In the genomic region with DNA sequence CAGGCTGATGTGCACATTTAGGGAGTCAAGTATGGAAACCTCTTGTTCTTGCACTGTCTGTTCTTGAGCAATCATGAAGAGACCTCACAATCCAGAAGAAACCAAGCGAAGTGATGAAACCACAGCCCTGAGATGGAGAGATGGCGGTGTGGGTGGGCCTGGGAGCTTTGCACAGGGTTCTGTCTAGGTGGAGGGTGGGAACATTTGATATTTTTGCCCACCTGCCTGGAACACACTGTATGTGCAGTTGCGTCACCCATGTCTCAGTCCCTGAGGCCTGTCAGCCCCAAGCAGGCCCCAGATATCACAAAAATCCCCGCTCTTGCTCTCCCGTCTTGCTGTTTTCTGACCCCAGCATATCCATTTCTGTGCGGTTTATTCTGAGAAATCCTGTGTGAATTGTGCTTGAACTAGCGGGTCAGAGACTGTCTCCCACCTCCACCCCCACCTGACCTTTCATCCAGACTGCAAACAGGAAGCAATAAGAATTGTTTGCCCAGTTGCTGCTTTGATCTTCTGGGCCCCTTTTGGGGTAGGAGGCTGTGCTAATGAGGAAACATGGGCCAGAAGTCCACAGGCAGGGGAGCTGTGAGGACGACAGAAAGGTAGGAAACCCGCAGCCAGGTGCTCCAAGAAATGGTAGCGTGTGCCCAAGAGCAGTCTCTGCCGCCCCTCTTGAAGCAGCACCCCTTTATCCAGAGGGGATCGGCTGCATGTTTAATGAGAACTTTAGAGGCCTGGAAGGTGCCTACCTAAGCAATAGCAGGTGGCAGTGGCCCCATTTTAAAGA, we compare ENCODE assay signal across 1 cellular context.
TF ChIP-seq lines count a peak whose summit lies in the region.

No MANE protein-coding gene starts in this region.

TF ChIP-seq in HepG2, 621 proteins besides CTCF, POLR2A, EP300 and RAD21 (continued from another document and continues in another):
- TF ChIP-seq TEAD2 (CRISPR knock-in tag; IDR thresholded peaks at IDR 0.05) = 0 out of 2 replicates have a peak, but pooled peaks have one; percentile 16
- TF ChIP-seq HOXA7 (CRISPR knock-in tag; IDR thresholded peaks at IDR 0.05) = no peak
- no peak for TF ChIP-seq RORA (CRISPR knock-in tag; IDR thresholded peaks at IDR 0.05)
- 0 out of 2 replicates have a peak, but pooled peaks have one; percentile 74 for TF ChIP-seq ZNF674 (CRISPR knock-in tag; IDR thresholded peaks at IDR 0.05; ENCODE audit: low read depth)
- TF ChIP-seq, protein P1, sequence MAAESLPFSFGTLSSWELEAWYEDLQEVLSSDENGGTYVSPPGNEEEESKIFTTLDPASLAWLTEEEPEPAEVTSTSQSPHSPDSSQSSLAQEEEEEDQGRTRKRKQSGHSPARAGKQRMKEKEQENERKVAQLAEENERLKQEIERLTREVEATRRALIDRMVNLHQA (CRISPR knock-in tag; IDR thresholded peaks at IDR 0.05) = peak; percentile 93; the same call in 1 of the 2 replicates
- TF ChIP-seq ZNF430 (CRISPR knock-in tag; IDR thresholded peaks at IDR 0.05) = peak; percentile 92
- peak; percentile 98 for TF ChIP-seq SALL2 (CRISPR knock-in tag; IDR thresholded peaks at IDR 0.05)
- TF ChIP-seq, protein P2, sequence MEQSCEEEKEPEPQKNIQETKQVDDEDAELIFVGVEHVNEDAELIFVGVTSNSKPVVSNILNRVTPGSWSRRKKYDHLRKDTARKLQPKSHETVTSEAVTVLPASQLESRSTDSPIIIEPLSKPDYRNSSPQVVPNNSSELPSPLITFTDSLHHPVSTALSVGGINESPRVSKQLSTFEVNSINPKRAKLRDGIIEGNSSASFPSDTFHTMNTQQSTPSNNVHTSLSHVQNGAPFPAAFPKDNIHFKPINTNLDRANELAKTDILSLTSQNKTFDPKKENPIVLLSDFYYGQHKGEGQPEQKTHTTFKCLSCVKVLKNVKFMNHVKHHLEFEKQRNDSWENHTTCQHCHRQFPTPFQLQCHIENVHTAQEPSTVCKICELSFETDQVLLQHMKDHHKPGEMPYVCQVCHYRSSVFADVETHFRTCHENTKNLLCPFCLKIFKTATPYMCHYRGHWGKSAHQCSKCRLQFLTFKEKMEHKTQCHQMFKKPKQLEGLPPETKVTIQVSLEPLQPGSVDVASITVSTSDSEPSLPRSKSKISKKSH (CRISPR knock-in tag; IDR thresholded peaks at IDR 0.05; ENCODE audit: borderline replicate concordance) = peak; percentile 76; the same call in 1 of the 2 replicates
- TF ChIP-seq THYN1 (CRISPR knock-in tag; IDR thresholded peaks at IDR 0.05; ENCODE audit: borderline replicate concordance, low read depth) = no peak
- TF ChIP-seq MTA1 (CRISPR knock-in tag; IDR thresholded peaks at IDR 0.05; ENCODE audit: borderline replicate concordance) = peak; percentile 99
- TF ChIP-seq ZNF253 (CRISPR knock-in tag; IDR thresholded peaks at IDR 0.05; ENCODE audit: borderline replicate concordance) = no peak; the same call in 1 of the 2 replicates
- TF ChIP-seq CENPT (CRISPR knock-in tag; IDR thresholded peaks at IDR 0.05; ENCODE audit: low read depth) = no peak
- TF ChIP-seq, protein P3, sequence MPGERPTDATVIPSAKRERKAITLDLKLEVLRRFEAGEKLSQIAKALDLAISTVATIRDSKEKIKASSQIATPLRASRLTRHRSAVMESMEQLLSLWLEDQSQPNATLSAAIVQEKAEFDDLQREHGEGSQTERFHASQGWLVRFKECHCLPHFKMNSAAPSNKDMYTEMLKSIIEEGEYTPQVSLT (CRISPR knock-in tag; IDR thresholded peaks at IDR 0.05; ENCODE audit: borderline replicate concordance, low read depth) = no peak
- peak; percentile 99 for TF ChIP-seq SMAD3 (CRISPR knock-in tag; IDR thresholded peaks at IDR 0.05)
- TF ChIP-seq, protein P4, sequence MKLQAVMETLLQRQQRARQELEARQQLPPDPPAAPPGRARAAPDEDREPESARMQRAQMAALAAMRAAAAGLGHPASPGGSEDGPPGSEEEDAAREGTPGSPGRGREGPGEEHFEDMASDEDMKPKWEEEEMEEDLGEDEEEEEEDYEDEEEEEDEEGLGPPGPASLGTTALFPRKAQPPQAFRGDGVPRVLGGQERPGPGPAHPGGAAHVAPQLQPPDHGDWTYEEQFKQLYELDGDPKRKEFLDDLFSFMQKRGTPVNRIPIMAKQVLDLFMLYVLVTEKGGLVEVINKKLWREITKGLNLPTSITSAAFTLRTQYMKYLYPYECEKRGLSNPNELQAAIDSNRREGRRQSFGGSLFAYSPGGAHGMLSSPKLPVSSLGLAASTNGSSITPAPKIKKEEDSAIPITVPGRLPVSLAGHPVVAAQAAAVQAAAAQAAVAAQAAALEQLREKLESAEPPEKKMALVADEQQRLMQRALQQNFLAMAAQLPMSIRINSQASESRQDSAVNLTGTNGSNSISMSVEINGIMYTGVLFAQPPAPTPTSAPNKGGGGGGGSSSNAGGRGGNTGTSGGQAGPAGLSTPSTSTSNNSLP (IDR thresholded peaks at IDR 0.05; ENCODE audit: low read depth, low read length) = peak; percentile 92
- peak; percentile 100 for TF ChIP-seq TBL1XR1 (IDR thresholded peaks at IDR 0.05; ENCODE audit: borderline replicate concordance, low read length, partially characterized antibody)
- TF ChIP-seq ZNF616 (CRISPR knock-in tag; IDR thresholded peaks at IDR 0.05; ENCODE audit: low read depth) = peak; percentile 68; the same call in 1 of the 2 replicates
- peak; percentile 95 for TF ChIP-seq NR2C2 (CRISPR knock-in tag; IDR thresholded peaks at IDR 0.05; ENCODE audit: borderline replicate concordance)
- TF ChIP-seq EED (CRISPR knock-in tag; IDR thresholded peaks at IDR 0.05) = no peak
- TF ChIP-seq ZNF703 (CRISPR knock-in tag; IDR thresholded peaks at IDR 0.05; ENCODE audit: borderline replicate concordance) = peak; percentile 99
- TF ChIP-seq HOXA3 (CRISPR knock-in tag; IDR thresholded peaks at IDR 0.05) = peak; percentile 98
- TF ChIP-seq POGZ (CRISPR knock-in tag; IDR thresholded peaks at IDR 0.05) = peak; percentile 98
- peak; percentile 54; the same call in 1 of the 2 replicates for TF ChIP-seq ZKSCAN1 (IDR thresholded peaks at IDR 0.05; ENCODE audit: low read length)
- no peak; the same call in 1 of the 2 replicates for TF ChIP-seq SIN3B (IDR thresholded peaks at IDR 0.05; ENCODE audit: low read length)
- TF ChIP-seq, protein P5, sequence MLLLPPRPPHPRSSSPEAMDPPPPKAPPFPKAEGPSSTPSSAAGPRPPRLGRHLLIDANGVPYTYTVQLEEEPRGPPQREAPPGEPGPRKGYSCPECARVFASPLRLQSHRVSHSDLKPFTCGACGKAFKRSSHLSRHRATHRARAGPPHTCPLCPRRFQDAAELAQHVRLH (CRISPR knock-in tag; IDR thresholded peaks at IDR 0.05; ENCODE audit: borderline replicate concordance, low read depth) = peak; percentile 99
- TF ChIP-seq, protein P6, sequence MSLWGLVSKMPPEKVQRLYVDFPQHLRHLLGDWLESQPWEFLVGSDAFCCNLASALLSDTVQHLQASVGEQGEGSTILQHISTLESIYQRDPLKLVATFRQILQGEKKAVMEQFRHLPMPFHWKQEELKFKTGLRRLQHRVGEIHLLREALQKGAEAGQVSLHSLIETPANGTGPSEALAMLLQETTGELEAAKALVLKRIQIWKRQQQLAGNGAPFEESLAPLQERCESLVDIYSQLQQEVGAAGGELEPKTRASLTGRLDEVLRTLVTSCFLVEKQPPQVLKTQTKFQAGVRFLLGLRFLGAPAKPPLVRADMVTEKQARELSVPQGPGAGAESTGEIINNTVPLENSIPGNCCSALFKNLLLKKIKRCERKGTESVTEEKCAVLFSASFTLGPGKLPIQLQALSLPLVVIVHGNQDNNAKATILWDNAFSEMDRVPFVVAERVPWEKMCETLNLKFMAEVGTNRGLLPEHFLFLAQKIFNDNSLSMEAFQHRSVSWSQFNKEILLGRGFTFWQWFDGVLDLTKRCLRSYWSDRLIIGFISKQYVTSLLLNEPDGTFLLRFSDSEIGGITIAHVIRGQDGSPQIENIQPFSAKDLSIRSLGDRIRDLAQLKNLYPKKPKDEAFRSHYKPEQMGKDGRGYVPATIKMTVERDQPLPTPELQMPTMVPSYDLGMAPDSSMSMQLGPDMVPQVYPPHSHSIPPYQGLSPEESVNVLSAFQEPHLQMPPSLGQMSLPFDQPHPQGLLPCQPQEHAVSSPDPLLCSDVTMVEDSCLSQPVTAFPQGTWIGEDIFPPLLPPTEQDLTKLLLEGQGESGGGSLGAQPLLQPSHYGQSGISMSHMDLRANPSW (CRISPR knock-in tag; IDR thresholded peaks at IDR 0.05; ENCODE audit: borderline replicate concordance) = peak; percentile 99
- no peak for TF ChIP-seq SMARCE1 (IDR thresholded peaks at IDR 0.05; ENCODE audit: borderline replicate concordance)
- TF ChIP-seq NFYB (CRISPR knock-in tag; IDR thresholded peaks at IDR 0.05) = peak; percentile 47
- peak; percentile 88; the same call in 1 of the 2 replicates for TF ChIP-seq SAFB2 (CRISPR knock-in tag; IDR thresholded peaks at IDR 0.05; ENCODE audit: borderline replicate concordance, low read depth)
- no peak; the same call in 1 of the 2 replicates for TF ChIP-seq ZNF615 (CRISPR knock-in tag; IDR thresholded peaks at IDR 0.05; ENCODE audit: borderline replicate concordance)
- TF ChIP-seq CHCHD3 (CRISPR knock-in tag; IDR thresholded peaks at IDR 0.05) = no peak
- TF ChIP-seq, protein P7, sequence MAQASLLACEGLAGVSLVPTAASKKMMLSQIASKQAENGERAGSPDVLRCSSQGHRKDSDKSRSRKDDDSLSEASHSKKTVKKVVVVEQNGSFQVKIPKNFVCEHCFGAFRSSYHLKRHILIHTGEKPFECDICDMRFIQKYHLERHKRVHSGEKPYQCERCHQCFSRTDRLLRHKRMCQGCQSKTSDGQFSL (CRISPR knock-in tag; IDR thresholded peaks at IDR 0.05) = peak; percentile 95
- TF ChIP-seq ZNF234 (CRISPR knock-in tag; conservative IDR thresholded peaks at IDR 0.05) = 0 out of 2 replicates have a peak, but pooled peaks have one; percentile 84
- peak; percentile 74 for TF ChIP-seq ZNF839 (CRISPR knock-in tag; IDR thresholded peaks at IDR 0.05; ENCODE audit: borderline replicate concordance)
- peak; percentile 70; the same call in 1 of the 2 replicates for TF ChIP-seq ZNF816 (CRISPR knock-in tag; IDR thresholded peaks at IDR 0.05; ENCODE audit: borderline replicate concordance)
- TF ChIP-seq DPF2 (CRISPR knock-in tag; IDR thresholded peaks at IDR 0.05; ENCODE audit: borderline replicate concordance, low read depth) = peak; percentile 100
- TF ChIP-seq, protein P8, sequence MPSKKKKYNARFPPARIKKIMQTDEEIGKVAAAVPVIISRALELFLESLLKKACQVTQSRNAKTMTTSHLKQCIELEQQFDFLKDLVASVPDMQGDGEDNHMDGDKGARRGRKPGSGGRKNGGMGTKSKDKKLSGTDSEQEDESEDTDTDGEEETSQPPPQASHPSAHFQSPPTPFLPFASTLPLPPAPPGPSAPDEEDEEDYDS (CRISPR knock-in tag; IDR thresholded peaks at IDR 0.05) = peak; percentile 92
- 0 out of 2 replicates have a peak, but pooled peaks have one; percentile 38 for TF ChIP-seq ZFP82 (CRISPR knock-in tag; IDR thresholded peaks at IDR 0.05; ENCODE audit: borderline replicate concordance)
- TF ChIP-seq, protein P9, sequence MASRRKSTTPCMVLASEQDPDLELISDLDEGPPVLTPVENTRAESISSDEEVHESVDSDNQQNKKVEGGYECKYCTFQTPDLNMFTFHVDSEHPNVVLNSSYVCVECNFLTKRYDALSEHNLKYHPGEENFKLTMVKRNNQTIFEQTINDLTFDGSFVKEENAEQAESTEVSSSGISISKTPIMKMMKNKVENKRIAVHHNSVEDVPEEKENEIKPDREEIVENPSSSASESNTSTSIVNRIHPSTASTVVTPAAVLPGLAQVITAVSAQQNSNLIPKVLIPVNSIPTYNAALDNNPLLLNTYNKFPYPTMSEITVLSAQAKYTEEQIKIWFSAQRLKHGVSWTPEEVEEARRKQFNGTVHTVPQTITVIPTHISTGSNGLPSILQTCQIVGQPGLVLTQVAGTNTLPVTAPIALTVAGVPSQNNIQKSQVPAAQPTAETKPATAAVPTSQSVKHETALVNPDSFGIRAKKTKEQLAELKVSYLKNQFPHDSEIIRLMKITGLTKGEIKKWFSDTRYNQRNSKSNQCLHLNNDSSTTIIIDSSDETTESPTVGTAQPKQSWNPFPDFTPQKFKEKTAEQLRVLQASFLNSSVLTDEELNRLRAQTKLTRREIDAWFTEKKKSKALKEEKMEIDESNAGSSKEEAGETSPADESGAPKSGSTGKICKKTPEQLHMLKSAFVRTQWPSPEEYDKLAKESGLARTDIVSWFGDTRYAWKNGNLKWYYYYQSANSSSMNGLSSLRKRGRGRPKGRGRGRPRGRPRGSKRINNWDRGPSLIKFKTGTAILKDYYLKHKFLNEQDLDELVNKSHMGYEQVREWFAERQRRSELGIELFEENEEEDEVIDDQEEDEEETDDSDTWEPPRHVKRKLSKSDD (CRISPR knock-in tag; IDR thresholded peaks at IDR 0.05; ENCODE audit: low read depth) = peak; percentile 66; the same call in 1 of the 2 replicates
- TF ChIP-seq NCOA2 (CRISPR knock-in tag; IDR thresholded peaks at IDR 0.05) = peak; percentile 100
- peak; percentile 85; the same call in 1 of the 2 replicates for TF ChIP-seq HES4 (CRISPR knock-in tag; IDR thresholded peaks at IDR 0.05; ENCODE audit: borderline replicate concordance)
- peak; percentile 63 for TF ChIP-seq ZFY (CRISPR knock-in tag; IDR thresholded peaks at IDR 0.05)
- no peak for TF ChIP-seq RARG (CRISPR knock-in tag; IDR thresholded peaks at IDR 0.05; ENCODE audit: low read depth)
- TF ChIP-seq, protein P10, sequence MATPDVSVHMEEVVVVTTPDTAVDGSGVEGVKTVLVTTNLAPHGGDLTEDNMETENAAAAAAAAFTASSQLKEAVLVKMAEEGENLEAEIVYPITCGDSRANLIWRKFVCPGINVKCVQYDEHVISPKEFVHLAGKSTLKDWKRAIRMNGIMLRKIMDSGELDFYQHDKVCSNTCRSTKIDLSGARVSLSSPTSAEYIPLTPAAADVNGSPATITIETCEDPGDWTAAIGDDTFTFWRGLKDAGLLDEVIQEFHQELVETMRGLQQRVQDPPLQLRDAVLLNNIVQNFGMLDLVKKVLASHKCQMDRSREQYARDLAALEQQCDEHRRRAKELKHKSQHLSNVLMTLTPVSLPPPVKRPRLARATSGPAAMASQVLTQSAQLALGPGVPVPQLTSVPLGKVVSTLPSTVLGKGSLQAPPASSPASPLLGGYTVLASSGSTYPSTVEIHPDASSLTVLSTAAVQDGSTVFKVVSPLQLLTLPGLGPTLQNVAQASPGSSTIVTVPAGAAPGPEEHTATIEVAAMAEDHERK (CRISPR knock-in tag; IDR thresholded peaks at IDR 0.05; ENCODE audit: low read depth) = no peak
- TF ChIP-seq, protein P11, sequence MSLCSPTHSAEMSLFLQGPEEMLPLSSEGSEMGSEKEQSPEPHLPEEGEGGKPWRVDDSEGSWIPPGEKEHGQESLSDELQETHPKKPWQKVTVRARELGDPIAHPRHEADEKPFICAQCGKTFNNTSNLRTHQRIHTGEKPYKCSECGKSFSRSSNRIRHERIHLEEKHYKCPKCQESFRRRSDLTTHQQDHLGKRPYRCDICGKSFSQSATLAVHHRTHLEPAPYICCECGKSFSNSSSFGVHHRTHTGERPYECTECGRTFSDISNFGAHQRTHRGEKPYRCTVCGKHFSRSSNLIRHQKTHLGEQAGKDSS (CRISPR knock-in tag; IDR thresholded peaks at IDR 0.05; ENCODE audit: borderline replicate concordance, low read depth) = peak; percentile 99
- TF ChIP-seq XRCC5 (optimal IDR thresholded peaks at IDR 0.05; ENCODE audit: low read length) = peak; percentile 93
- TF ChIP-seq HIVEP1 (CRISPR knock-in tag; IDR thresholded peaks at IDR 0.05) = peak; percentile 99
- no peak for TF ChIP-seq PAF1 (CRISPR knock-in tag; IDR thresholded peaks at IDR 0.05)
- TF ChIP-seq BRD4 (CRISPR knock-in tag; IDR thresholded peaks at IDR 0.05) = peak; percentile 99
